In the genomic region with DNA sequence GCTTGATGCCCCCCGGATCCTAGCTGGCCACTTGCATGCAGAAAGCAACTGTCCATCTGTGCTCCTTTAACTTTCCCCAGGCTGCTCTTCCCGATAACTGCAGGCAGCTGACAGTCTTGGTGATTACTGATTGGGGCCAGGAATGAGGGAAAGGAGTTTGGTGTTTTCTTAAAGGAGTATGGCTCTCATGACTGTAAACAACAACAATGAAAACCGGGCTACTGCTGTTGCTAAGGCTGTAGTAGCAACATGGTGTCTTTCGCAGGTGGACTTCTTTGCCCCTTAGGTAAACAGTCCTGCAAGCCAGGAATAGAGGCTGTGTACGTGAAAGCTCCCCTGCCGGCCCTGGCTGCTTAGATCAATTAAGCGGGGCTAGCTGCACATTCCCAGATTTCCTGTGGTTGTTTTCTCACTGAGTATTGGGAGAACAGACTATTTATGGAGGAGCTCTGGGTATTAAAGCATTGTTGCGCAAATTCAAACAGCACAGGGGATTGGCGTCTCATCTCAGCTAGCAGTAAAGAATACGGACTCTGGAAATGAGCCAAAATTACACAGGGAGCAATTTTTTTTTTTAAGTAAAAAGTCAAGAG, we compare ENCODE assay signal across 10 cellular contexts.
DNase-seq lines count a peak whose midpoint lies in the region; ATAC-seq and TF ChIP-seq lines count a peak whose summit lies in the region.
"Had no signal": no experiment of that assay in that cellular context is flagged by ENCODE, and none has a peak within 500 bp of the region (broad histone marks: within the 10 kb centered on the region; RNA-seq: fewer than 3 reads in every experiment).

No MANE protein-coding gene starts in this region.

- H3K4me1 Mint-ChIP-seq in mesothelial cell of epicardium: peaks cover 66% of the 10 kb centered on the region

- no peaks in the 10 kb centered on the region for H3K9me3 Mint-ChIP-seq in mesothelial cell of epicardium
- no peaks in the 10 kb centered on the region for H3K9me3 Mint-ChIP-seq in activated naive CD4-positive, alpha-beta T cell treated with anti-CD3 and anti-CD28 coated beads, Interleukin-2, amount 50 U/mL, for 72 hours

- no peaks in the 10 kb centered on the region for H3K27me3 ChIP-seq in endocrine pancreas (ENCODE audit: control insufficient read depth, insufficient read depth, low read length)

- peaks cover 6% of the 10 kb centered on the region for H3K4me1 ChIP-seq in endocrine pancreas (ENCODE audit: control insufficient read depth, insufficient read depth, low read length)

- H3K27me3 Mint-ChIP-seq in mesothelial cell of epicardium (ENCODE audit: low read depth): no peaks in the 10 kb centered on the region

- peak overlapping the region; percentile 65 for H3K4me3 ChIP-seq in endocrine pancreas (ENCODE audit: control insufficient read depth, insufficient read depth, low read length)
- H3K4me3 ChIP-seq: thoracic aorta had no signal

- H3K36me3 Mint-ChIP-seq in mesothelial cell of epicardium: no peaks in the 10 kb centered on the region
- no peaks in the 10 kb centered on the region for H3K36me3 Mint-ChIP-seq in activated naive CD4-positive, alpha-beta T cell treated with anti-CD3 and anti-CD28 coated beads, Interleukin-2, amount 50 U/mL, for 72 hours

- peak overlapping the region; percentile 70 for H3K9ac ChIP-seq in endocrine pancreas (ENCODE audit: control insufficient read depth, insufficient read depth, low read length)

- ATAC-seq in activated naive CD4-positive, alpha-beta T cell treated with anti-CD3 and anti-CD28 coated beads, Interleukin-2, amount 50 U/mL, for 72 hours: no peak
- no peak for ATAC-seq in HG03159 (IDR thresholded peaks at IDR 0.05; ENCODE audit: unreplicated experiment)

- in situ Hi-C loops in KBM-7 (cut with MboI; ENCODE audit: low pct_unique_long_range_greater_than_20kb, low sequenced_read_pairs): no loop called here

- H3K36me3 ChIP-seq in endocrine pancreas (ENCODE audit: control insufficient read depth, insufficient read depth, low read length): no peaks in the 10 kb centered on the region

- H3K27ac Mint-ChIP-seq in mesothelial cell of epicardium: peak overlapping the region; percentile 25
- no peak overlapping the region for H3K27ac Mint-ChIP-seq in activated naive CD4-positive, alpha-beta T cell treated with anti-CD3 and anti-CD28 coated beads, Interleukin-2, amount 50 U/mL, for 72 hours

- H3K9me3 ChIP-seq in endocrine pancreas (ENCODE audit: control insufficient read depth, low read length): no peaks in the 10 kb centered on the region
- H3K9me3 ChIP-seq: thoracic aorta had no signal

- peak; percentile 42 for DNase-seq in Ammon's horn (ENCODE audit: low spot score)
- DNase-seq in NCI-H2171 treated with DMSO at 0.1 percent for 48 hours (lab: John Stamatoyannopoulos, UW): peak; percentile 50
- DNase-seq in mesothelial cell of epicardium (ENCODE audit: low spot score in 2 of 2, unreplicated experiment in 2 of 2): no peak
- DNase-seq in NK-92 treated with Interleukin-12 subunit alpha and Interleukin-12 subunit beta, amount 100 ng/mL, for 24 hours (lab: John Stamatoyannopoulos, UW): no peak
- DNase-seq in activated naive CD4-positive, alpha-beta T cell treated with anti-CD3 and anti-CD28 coated beads, Interleukin-2, amount 50 U/mL, for 72 hours (ENCODE audit: low spot score in 2 of 2): no peak
- DNase-seq in KBM-7: no peak
- DNase-seq: activated CD4-positive, alpha-beta T cell treated with anti-CD3 and anti-CD28 coated beads, Interleukin-2, amount 50 U/mL, for 4 hours had no signal

- H3K4me3 Mint-ChIP-seq in mesothelial cell of epicardium: peak overlapping the region; percentile 11

- TF ChIP-seq CTCF in mesothelial cell of epicardium (IDR thresholded peaks at IDR 0.05; ENCODE audit: unreplicated experiment): no peak

Comparison
In these comparisons a context has a peak if more than half of its experiments do, and no peak if none do; other contexts are left out.
1. DNase-seq: peak in Ammon's horn (single experiment) and NCI-H2171 treated with DMSO at 0.1 percent for 48 hours (single experiment); none in mesothelial cell of epicardium (0 of 2), NK-92 treated with Interleukin-12 subunit alpha and Interleukin-12 subunit beta, amount 100 ng/mL, for 24 hours (single experiment), activated naive CD4-positive, alpha-beta T cell treated with anti-CD3 and anti-CD28 coated beads, Interleukin-2, amount 50 U/mL, for 72 hours (0 of 2) and KBM-7 (single experiment).